ENCODE assay signal across 8 cellular contexts in genomic region chr17:76268015-76268749, GRCh38. TPM values are rescaled to one million over a fixed set of nuclear protein-coding genes. Genes with fewer than 3 reads are reported as not detected.
DNase-seq lines count a peak whose midpoint lies in the region; ATAC-seq and TF ChIP-seq lines count a peak whose summit lies in the region.

No MANE protein-coding gene starts in this region.

- H3K27ac ChIP-seq in OCI-LY7 (ENCODE audit: low read depth, low read length, poor library complexity, severe bottlenecking), result peak overlapping the region; percentile 85
- H3K27ac ChIP-seq in aorta (ENCODE audit: low read depth in 1 of 2, low read length in 2 of 2), result no peak overlapping the region

- H2AFZ ChIP-seq in OCI-LY7 (ENCODE audit: low read length), result 0 out of 2 replicates have a peak overlapping the region, but pooled peaks have one; percentile 0

- BruUV-seq in OCI-LY7 (replicated peaks; lab: Mats Ljungman, UMichigan), result TSS peak; percentile 93

- H3K27me3 ChIP-seq in GM06990 (replicated peaks; ENCODE audit: control insufficient read depth, insufficient read depth, low read length), result no peaks in the 10 kb centered on the region
- H3K27me3 ChIP-seq in aorta (ENCODE audit: control insufficient read depth in 1 of 2, insufficient read depth in 2 of 2, low read length in 1 of 2), result no peaks in the 10 kb centered on the region

- no peaks in the 10 kb centered on the region for H3K9me3 ChIP-seq in OCI-LY7 (ENCODE audit: low read length)
- no peaks in the 10 kb centered on the region for H3K9me3 ChIP-seq in aorta (ENCODE audit: control insufficient read depth, low read length)

- peak overlapping the region; percentile 79 for H3K4me3 ChIP-seq in GM06990 (replicated peaks; ENCODE audit: low read depth, low read length)
- peak overlapping the region; percentile 89 for H3K4me3 ChIP-seq in OCI-LY7 (ENCODE audit: low read depth, low read length, poor library complexity, severe bottlenecking)
- H3K4me3 ChIP-seq in aorta (ENCODE audit: low read length in 2 of 2), result no peak overlapping the region

- intact Hi-C loops in OCI-LY7 (cut with micrococcal nuclease; ENCODE audit: unreplicated experiment) (loop anchor here (5.0 to 10.0 kb wide), 7 partner anchors 227 to 1197 kb away; partner anchors contain the start of genes JMJD6, METTL23, MRPL38 and RECQL5), aorta (cut with DNase I) (no loop called here)

- POLR2A ChIA-PET in OCI-LY7 (lab: Charles Lee), result interaction anchor here (0.6 to 2.1 kb wide), 13 partner anchors 12 to 889 kb away, joined by 3 to 13 read pairs (median 4); no protein-coding TSS in a partner anchor

- H3K4me1 ChIP-seq in OCI-LY7 (ENCODE audit: insufficient read depth, low read length, poor library complexity, severe bottlenecking) (peaks cover 83% of the 10 kb centered on the region), aorta (ENCODE audit: control insufficient read depth in 1 of 2, insufficient read depth in 2 of 2, low read length in 2 of 2) (no peaks in the 10 kb centered on the region)

- WGBS in aorta, 2 donors, result 59 to 61% methylated on average over 9 of the region's 9 CpGs

- CTCF ChIA-PET in OCI-LY7 (lab: Charles Lee; ENCODE audit: unreplicated experiment), result interaction anchor here (0.6 to 1.4 kb wide), 2 partner anchors 12 to 22 kb away, joined by 4 to 5 read pairs; no protein-coding TSS in a partner anchor

- no peaks in the 10 kb centered on the region for H4K20me1 ChIP-seq in OCI-LY7 (ENCODE audit: insufficient read depth, low read length)

- no peak for TF ChIP-seq CTCF in GM06990 (IDR thresholded peaks at IDR 0.05; ENCODE audit: insufficient read depth, low read length, poor library complexity, severe bottlenecking)
- TF ChIP-seq CTCF in OCI-LY7 (conservative IDR thresholded peaks at IDR 0.05; ENCODE audit: low read length), result no peak

- ATAC-seq in aorta (ENCODE audit: low FRiP score) (peak; percentile 3), GM21723 (IDR thresholded peaks at IDR 0.05; ENCODE audit: unreplicated experiment) (no peak)

- no peaks in the 10 kb centered on the region for H3K9me2 ChIP-seq in OCI-LY7 (ENCODE audit: insufficient read depth, low read length)

- H3K79me2 ChIP-seq in OCI-LY7 (ENCODE audit: insufficient read depth, low read depth, low read length), result peaks cover 44% of the 10 kb centered on the region

- peaks cover 7% of the 10 kb centered on the region for H3K36me3 ChIP-seq in GM06990 (ENCODE audit: control insufficient read depth, insufficient read depth, low read length)
- H3K36me3 ChIP-seq in OCI-LY7 (ENCODE audit: insufficient read depth, low read length), result peaks cover 26% of the 10 kb centered on the region
- H3K36me3 ChIP-seq in aorta (ENCODE audit: control insufficient read depth in 1 of 2, insufficient read depth in 2 of 2, low read length in 1 of 2), result no peaks in the 10 kb centered on the region

- H3K4me2 ChIP-seq in OCI-LY7 (ENCODE audit: low read length), result peak overlapping the region; percentile 87

- peak; percentile 79 for DNase-seq in GM06990 (ENCODE audit: extremely low read depth, insufficient read length)
- peak; percentile 90 for DNase-seq in OCI-LY7 (ENCODE audit: low spot score)
- DNase-seq in activated gamma-delta T cell (lab: John Stamatoyannopoulos, UW), result peak; percentile 51
- peak; percentile 88 for DNase-seq in foreskin melanocyte
- peak; percentile 88 for DNase-seq in pons (ENCODE audit: low spot score)
- DNase-seq in aorta, result peak; percentile 89 to 90
- no peak for DNase-seq in NCI-H146 treated with DMSO at 0.1 percent for 48 hours (lab: John Stamatoyannopoulos, UW; ENCODE audit: unreplicated experiment)

RNA-seq across cellular contexts. Expression of gene UBALD2, which starts 3.0 kb away (rescaled TPM):
- total RNA-seq in OCI-LY7 (2014; rRNA removed; shearing (Covaris generic)), result 70.9 and 86.4 TPM in 2 replicates
- total RNA-seq in OCI-LY7 (2022) (238 and 305 TPM in 2 replicates), aorta (10 to 100 TPM; 25.8 to 30.2 TPM)
- polyA plus RNA-seq in aorta, result 10 to 100 TPM; 23.2 to 27.7 TPM

RNA-seq across cellular contexts. Expression of gene RNF157, which starts 27.9 kb away (rescaled TPM):
- 0.21 and 0.28 TPM in 2 replicates for total RNA-seq in OCI-LY7 (2014; rRNA removed; shearing (Covaris generic))
- total RNA-seq in OCI-LY7 (2022) (0.70 and 1.3 TPM in 2 replicates), aorta (1 to 10 TPM; 1.7 to 2.0 TPM)
- 1 to 10 TPM in 1 of 2 donors, under 1 TPM in 1; 0.36 to 3.8 TPM for polyA plus RNA-seq in aorta

RNA-seq across cellular contexts. Expression of gene QRICH2, which starts 39.9 kb away (rescaled TPM):
- 6.7 and 9.4 TPM in 2 replicates for total RNA-seq in OCI-LY7 (2014; rRNA removed; shearing (Covaris generic))
- total RNA-seq in OCI-LY7 (2022) (5.7 and 7.2 TPM in 2 replicates), aorta (1 to 10 TPM; 3.4 to 4.2 TPM)
- 10 to 100 TPM in 1 of 2 donors, 1 to 10 TPM in 1; 1.4 to 12.8 TPM for polyA plus RNA-seq in aorta

Comparison
In these comparisons a context has a peak if more than half of its experiments do, and no peak if none do; other contexts are left out.
1. H3K4me3 ChIP-seq: peak in GM06990 (single experiment) and OCI-LY7 (single experiment); none in aorta (0 of 2).